24 cellular contexts compared by ENCODE assay signal in the genomic region with DNA sequence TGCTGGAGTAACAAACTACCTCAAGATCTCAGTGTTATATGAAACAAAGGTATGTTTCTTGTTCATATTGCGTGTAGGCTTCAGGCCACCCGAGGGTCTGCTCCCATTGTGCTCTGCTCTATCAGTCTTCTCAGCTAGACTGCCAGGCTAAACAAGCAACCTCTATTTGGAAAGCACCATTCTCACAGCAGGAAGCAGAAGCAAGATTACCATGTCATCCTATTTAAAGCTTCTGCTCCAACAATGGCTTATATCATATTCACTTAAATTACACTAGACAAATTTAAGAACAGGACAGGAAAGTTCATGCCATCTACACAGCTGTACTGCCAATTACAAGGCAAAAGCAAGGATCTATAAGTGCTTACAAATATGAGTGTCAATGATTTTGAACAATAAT.
DNase-seq lines count a peak whose midpoint lies in the region; ATAC-seq and TF ChIP-seq lines count a peak whose summit lies in the region.
"Had no signal": no experiment of that assay in that cellular context is flagged by ENCODE, and none has a peak within 500 bp of the region (broad histone marks: within the 10 kb centered on the region; RNA-seq: fewer than 3 reads in every experiment).

No MANE protein-coding gene starts in this region.

- peak overlapping the region; percentile 15 for H3K4me2 ChIP-seq in neural progenitor cell
- H3K4me2 ChIP-seq: A549; BLaER1 treated with 17β-estradiol and CSF1 and Interleukin-3, amounts not matched to agents 10 nM and 100 nM had no signal

- no peak overlapping the region for H3K27ac ChIP-seq in neural progenitor cell
- H3K27ac ChIP-seq: A549; BLaER1 treated with 17β-estradiol and CSF1 and Interleukin-3, amounts not matched to agents 10 nM and 100 nM had no signal

- H3K4me3 ChIP-seq in neural progenitor cell, result no peak overlapping the region
- H3K4me3 ChIP-seq: A549; BLaER1 treated with 17β-estradiol and CSF1 and Interleukin-3, amounts not matched to agents 10 nM and 100 nM had no signal

- TF ChIP-seq CTCF in neural progenitor cell (IDR thresholded peaks at IDR 0.05), result no peak

- peaks cover 7% of the 10 kb centered on the region for H3K4me1 ChIP-seq in neural progenitor cell
- H3K4me1 ChIP-seq: A549 had no signal

- H3K36me3 ChIP-seq in neural progenitor cell, result no peaks in the 10 kb centered on the region
- H3K36me3 ChIP-seq: BLaER1 treated with 17β-estradiol and CSF1 and Interleukin-3, amounts not matched to agents 10 nM and 100 nM had no signal

- H3K4me3 Mint-ChIP-seq in neural progenitor cell, result no peak overlapping the region
- no peak overlapping the region for H3K4me3 Mint-ChIP-seq in effector memory CD8-positive, alpha-beta T cell
- H3K4me3 Mint-ChIP-seq: CD4-positive, alpha-beta T cell; T-helper 17 cell had no signal

- no peak overlapping the region for H3K9ac ChIP-seq in neural progenitor cell
- H3K9ac ChIP-seq: BLaER1 treated with 17β-estradiol and CSF1 and Interleukin-3, amounts not matched to agents 10 nM and 100 nM had no signal

- peaks cover 3% of the 10 kb centered on the region for H3K9me3 Mint-ChIP-seq in neural progenitor cell
- peaks cover 7 to 12% of the 10 kb centered on the region in 2 donors for H3K9me3 Mint-ChIP-seq in effector memory CD8-positive, alpha-beta T cell

- H3F3A ChIP-seq in neural progenitor cell (ENCODE audit: low read depth), result no peaks in the 10 kb centered on the region

- H3K27ac Mint-ChIP-seq in neural progenitor cell, result no peak overlapping the region
- H3K27ac Mint-ChIP-seq in effector memory CD8-positive, alpha-beta T cell, result no peak overlapping the region
- H3K27ac Mint-ChIP-seq: CD4-positive, alpha-beta T cell; T-helper 17 cell had no signal

- no peaks in the 10 kb centered on the region for H3K9me3 ChIP-seq in neural progenitor cell (ENCODE audit: low read depth)
- H3K9me3 ChIP-seq: A549; BLaER1 treated with 17β-estradiol and CSF1 and Interleukin-3, amounts not matched to agents 10 nM and 100 nM had no signal

- ATAC-seq in effector memory CD8-positive, alpha-beta T cell (replicated peaks), result no peak
- ATAC-seq in GM19395 (IDR thresholded peaks at IDR 0.05; ENCODE audit: unreplicated experiment), result no peak
- ATAC-seq: A549, SK-N-SH treated with all-trans-retinoic acid at 6 μM for 48 hours, T-helper 17 cell had no signal

- no peaks in the 10 kb centered on the region for H3K79me2 ChIP-seq in neural progenitor cell (ENCODE audit: low read depth)

- no peaks in the 10 kb centered on the region for H3K36me3 Mint-ChIP-seq in neural progenitor cell
- no peaks in the 10 kb centered on the region for H3K36me3 Mint-ChIP-seq in effector memory CD8-positive, alpha-beta T cell (ENCODE audit: insufficient read depth)

- no peaks in the 10 kb centered on the region for H3K27me3 Mint-ChIP-seq in neural progenitor cell (ENCODE audit: insufficient read depth, low read depth)
- H3K27me3 Mint-ChIP-seq in effector memory CD8-positive, alpha-beta T cell, result no peaks in the 10 kb centered on the region
- H3K27me3 Mint-ChIP-seq: CD4-positive, alpha-beta T cell; T-helper 17 cell had no signal

- peaks cover 8% of the 10 kb centered on the region for H3K4me1 Mint-ChIP-seq in neural progenitor cell
- no peaks in the 10 kb centered on the region for H3K4me1 Mint-ChIP-seq in effector memory CD8-positive, alpha-beta T cell (ENCODE audit: low read depth in 2 of 2)
- H3K4me1 Mint-ChIP-seq: T-helper 17 cell had no signal

- peak; percentile 16 to 93 (median 73) for DNase-seq in NCI-H1417 (lab: John Stamatoyannopoulos, UW)
- peak; percentile 52 to 58 for DNase-seq in NCI-H1930 (lab: John Stamatoyannopoulos, UW)
- peak; percentile 87 for DNase-seq in NCI-H345 treated with DMSO at 0.1 percent for 48 hours (lab: John Stamatoyannopoulos, UW; ENCODE audit: unreplicated experiment)
- DNase-seq in neural progenitor cell (ENCODE audit: low spot score), result peak; percentile 18
- DNase-seq in effector memory CD8-positive, alpha-beta T cell, result no peak
- no peak for DNase-seq in NCI-H526 (lab: John Stamatoyannopoulos, UW)
- DNase-seq: AML-193; CD4-positive, alpha-beta T cell; DMS53; HCEC 1CT; IMR-90; KG1; MM.1S; NCI-H1436; NCI-H2029; NCI-H2171 treated with DMSO at 0.1 percent for 48 hours; NCI-H446; NCI-H524 treated with DMSO at 0.1 percent for 48 hours; SIG-M5; T-helper 17 cell had no signal

- H2AFZ ChIP-seq in neural progenitor cell (replicated peaks), result no peak overlapping the region

- no peaks in the 10 kb centered on the region for H4K20me1 ChIP-seq in neural progenitor cell (ENCODE audit: low read depth)
- H4K20me1 ChIP-seq: BLaER1 treated with 17β-estradiol and CSF1 and Interleukin-3, amounts not matched to agents 10 nM and 100 nM had no signal

- H3K27me3 ChIP-seq in neural progenitor cell, result no peaks in the 10 kb centered on the region
- H3K27me3 ChIP-seq: BLaER1 treated with 17β-estradiol and CSF1 and Interleukin-3, amounts not matched to agents 10 nM and 100 nM had no signal

Comparison
In these comparisons a context has a peak if more than half of its experiments do, and no peak if none do; other contexts are left out.
1. DNase-seq: peak in NCI-H1417 (3 of 3), NCI-H1930 (2 of 2), NCI-H345 treated with DMSO at 0.1 percent for 48 hours (single experiment) and neural progenitor cell (single experiment); none in effector memory CD8-positive, alpha-beta T cell (0 of 3) and NCI-H526 (0 of 2).